Comparison of ENCODE assay signal across 20 cellular contexts in genomic region chr13:109818136-109818535, GRCh38. TPM values are rescaled to one million over a fixed set of nuclear protein-coding genes. Genes with fewer than 3 reads are reported as not detected.
A peak's percentile ranks its signal among the peaks of the same experiment; 100 is the strongest.
DNase-seq lines count a peak whose midpoint lies in the region; ATAC-seq and FAIRE-seq lines count a peak whose summit lies in the region.
"Had no signal": no experiment of that assay in that cellular context is flagged by ENCODE, and none has a peak within 500 bp of the region (broad histone marks: within the 10 kb centered on the region; RNA-seq: fewer than 3 reads in every experiment).

No MANE protein-coding gene starts in this region.

- no peak for FAIRE-seq in RCC 7860 (lab: Jason Lieb, UNC)

- no peak for ATAC-seq in HG03039 (IDR thresholded peaks at IDR 0.05; ENCODE audit: unreplicated experiment)
- ATAC-seq: effector memory CD8-positive, alpha-beta T cell; heart left ventricle; lower lobe of right lung; Panc1 had no signal

- DNase-seq in DMS153 treated with DMSO at 0.1 percent for 48 hours (lab: John Stamatoyannopoulos, UW; ENCODE audit: unreplicated experiment): peak; percentile 94
- peak; percentile 93 for DNase-seq in NCI-H1105 treated with DMSO at 0.1 percent for 48 hours (lab: John Stamatoyannopoulos, UW)
- peak; percentile 22 for DNase-seq in NCI-H510A (lab: John Stamatoyannopoulos, UW)
- DNase-seq in myocyte (ENCODE audit: low read depth): peak; percentile 59
- DNase-seq in RCC 7860 (ENCODE audit: low spot score): no peak
- DNase-seq in amygdala (lab: John Stamatoyannopoulos, UW): no peak
- DNase-seq: activated CD4-positive, alpha-beta T cell treated with anti-CD3 and anti-CD28 coated beads, Interleukin-2, amount 50 U/mL, for 48 hours; activated naive CD4-positive, alpha-beta T cell; Caco-2; effector memory CD8-positive, alpha-beta T cell; heart left ventricle; lower lobe of right lung; NCI-H1694; occipital lobe; stimulated activated CD4-positive, alpha-beta T cell treated with anti-CD3 and anti-CD28 coated beads, Interleukin-15, amount 100 ng/mL, for 24 hours; T-helper 2 cell; testis; WERI-Rb-1 had no signal

RNA-seq across cellular contexts. Expression of gene IRS2, which starts 31.8 kb away (rescaled TPM):
- 5.7 and 6.1 TPM in 2 replicates for total RNA-seq in myocyte
- 6.7 TPM for polyA plus RNA-seq in myocyte (2012)

Comparison
In these comparisons a context has a peak if more than half of its experiments do, and no peak if none do; other contexts are left out.
1. DNase-seq: peak in DMS153 treated with DMSO at 0.1 percent for 48 hours (single experiment), NCI-H1105 treated with DMSO at 0.1 percent for 48 hours (single experiment), NCI-H510A (single experiment) and myocyte (single experiment); none in RCC 7860 (single experiment) and amygdala (0 of 56).